ENCODE assay signal across 9 cellular contexts in genomic region chr14:22556021-22556989, GRCh38. TPM values are rescaled to one million over a fixed set of nuclear protein-coding genes. Genes with fewer than 3 reads are reported as not detected.
DNase-seq lines count a peak whose midpoint lies in the region; ATAC-seq, FAIRE-seq and TF ChIP-seq lines count a peak whose summit lies in the region.
"Had no signal": no experiment of that assay in that cellular context is flagged by ENCODE, and none has a peak within 500 bp of the region (broad histone marks: within the 10 kb centered on the region; RNA-seq: fewer than 3 reads in every experiment).

No MANE protein-coding gene starts in this region.

- ATAC-seq in GM19452 (IDR thresholded peaks at IDR 0.05; ENCODE audit: unreplicated experiment) (peak; percentile 70), HG03521 (IDR thresholded peaks at IDR 0.05; ENCODE audit: unreplicated experiment) (peak; percentile 67), GM12878 (peak; percentile 77)

- H4K20me1 ChIP-seq in GM12878 (ENCODE audit: control insufficient read depth, insufficient read depth) = no peaks in the 10 kb centered on the region

- BruUV-seq in GM12878 (replicated peaks; lab: Mats Ljungman, UMichigan) = TSS peak; percentile 75

- H3K9ac ChIP-seq in GM12878 (ENCODE audit: control insufficient read depth, insufficient read depth, low read length) = peak overlapping the region; percentile 90

- SMC1A ChIA-PET in GM12878 (lab: Charles Lee; ENCODE audit: uncharacterized antibody, unreplicated experiment) = interaction anchor here (0.6 to 3.5 kb wide), 43 partner anchors 9 to 344 kb away, joined by 3 to 82 read pairs (median 5); partner anchors contain the start of gene DAD1

- POLR2A ChIA-PET in GM12878 (lab: Charles Lee) (interaction anchor here (0.6 to 7.7 kb wide), 22 partner anchors 8 to 172 kb away, joined by 3 to 74 read pairs (median 6); partner anchors contain the start of gene DAD1), HEK293T (lab: Yijun Ruan, JAX) (interaction anchor here (1.0 to 1.2 kb wide), 2 partner anchors 210 to 425 kb away, joined by 3 to 4 read pairs; partner anchors contain the start of genes AJUBA and OXA1L)

- RAD21 ChIA-PET in GM12878 (lab: Charles Lee; ENCODE audit: unreplicated experiment) = interaction anchor here (0.7 to 3.5 kb wide), 43 partner anchors 11 to 330 kb away, joined by 3 to 190 read pairs (median 8); partner anchors contain the start of gene DAD1

- TF ChIP-seq EP300 in GM12878 (IDR thresholded peaks at IDR 0.05; ENCODE audit: borderline replicate concordance in 1 of 2, control insufficient read depth in 1 of 2, low read depth in 2 of 2, low read length in 2 of 2) = peak; percentile 99 to 100

- peak; percentile 91 for FAIRE-seq in GM12878 (lab: Jason Lieb, UNC)
- FAIRE-seq: G401.6 had no signal

- H3K27ac ChIP-seq in GM12878 (ENCODE audit: control insufficient read depth, insufficient read depth) = peak overlapping the region; percentile 100

- H3K4me1 ChIP-seq in GM12878 (ENCODE audit: control insufficient read depth, insufficient read depth, low read length) = peaks cover 73% of the 10 kb centered on the region

- TF ChIP-seq RAD21 in GM12878 (IDR thresholded peaks at IDR 0.05; ENCODE audit: insufficient read depth, low read depth, low read length) = 0 out of 2 replicates have a peak, but pooled peaks have one; percentile 29

- DNase-seq in AML-193 (lab: John Stamatoyannopoulos, UW) (peak; percentile 92 to 94), T1000 (lab: John Stamatoyannopoulos, UW) (peak; percentile 71), GM12878 (ENCODE audit: low read depth, low spot score) (peak; percentile 98), lower leg skin (ENCODE audit: low spot score in 2 of 2) (peak; percentile 75 to 94), HEK293T (ENCODE audit: extremely low spot score) (no peak)
- peak; percentile 96 for DNase-seq in stimulated activated CD8-positive, alpha-beta memory T cell treated with anti-CD3 and anti-CD28 coated beads, Interleukin-15, amount 100 ng/mL, for 1 hour (ENCODE audit: low read depth)

- intact Hi-C loops in GM12878 (cut with micrococcal nuclease; ENCODE audit: unreplicated experiment) = loop anchor here (1.0 to 5.0 kb wide), 8 partner anchors 25 to 296 kb away; no protein-coding TSS in a partner anchor
- intact Hi-C loops in lower leg skin (cut with DNase I; ENCODE audit: low total_unique reads) = loop anchor here (10.0 kb wide), 2 partner anchors 172 to 298 kb away; no protein-coding TSS in a partner anchor

- no peaks in the 10 kb centered on the region for H3K9me3 ChIP-seq in GM12878 (replicated peaks; ENCODE audit: control insufficient read depth, insufficient read depth, low read length)

- H2AFZ ChIP-seq in GM12878 (ENCODE audit: control insufficient read depth, low read depth, low read length) = peak overlapping the region; percentile 35

- peaks cover 9% of the 10 kb centered on the region for H3K79me2 ChIP-seq in GM12878 (ENCODE audit: control insufficient read depth, insufficient read depth, low read length)

- H3K27me3 ChIP-seq in GM12878 (replicated peaks in 1 of 2; ENCODE audit: control insufficient read depth in 2 of 2, insufficient read depth in 2 of 2, low read length in 1 of 2) = no peaks in the 10 kb centered on the region

- peak overlapping the region; percentile 51; the same call in 1 of the 2 replicates for H3K4me3 ChIP-seq in GM12878
- no peak overlapping the region for H3K4me3 ChIP-seq in lower leg skin (ENCODE audit: low read depth, poor library complexity, severe bottlenecking)

- TF ChIP-seq CTCF in GM12878 (IDR thresholded peaks at IDR 0.05 in 2 of 3, conservative IDR thresholded peaks at IDR 0.05 in 1 of 3; ENCODE audit: control insufficient read depth in 2 of 3, extremely low read depth in 1 of 3, insufficient read depth in 1 of 3, low read depth in 3 of 3, low read length in 3 of 3) (no peak), lower leg skin (IDR thresholded peaks at IDR 0.05) (no peak)

- peaks cover 7 to 13% of the 10 kb centered on the region in 2 experiments for H3K36me3 ChIP-seq in GM12878 (ENCODE audit: control insufficient read depth in 2 of 2, insufficient read depth in 2 of 2, low read length in 1 of 2)

- TF ChIP-seq POLR2A in GM12878 (IDR thresholded peaks at IDR 0.05; ENCODE audit: low read depth, low read length) (peak; percentile 83), lower leg skin (IDR thresholded peaks at IDR 0.05) (no peak)

- WGBS in GM12878 (ENCODE audit: insufficient coverage, insufficient replicate concordance, low lambda C conversion rate, missing lambda C conversion rate) = 0% methylated on average over 28 of the region's 28 CpGs
- 45 to 51% methylated on average over 26 to 27 of the region's 28 CpGs for WGBS in lower leg skin, 2 donors

- CTCF ChIA-PET in GM12878 (lab: Yijun Ruan, JAX) = interaction anchor here (0.7 to 3.5 kb wide), 47 partner anchors 8 to 539 kb away, joined by 3 to 180 read pairs (median 5); partner anchors contain the start of genes ACIN1, C14orf119, DAD1 and OXA1L
- CTCF ChIA-PET in HEK293T (lab: Yijun Ruan, JAX) = interaction anchor here (0.5 to 2.0 kb wide), 36 partner anchors 8 to 520 kb away, joined by 3 to 9 read pairs (median 4); partner anchors contain the start of genes CDH24, DAD1, OXA1L and REM2

- in situ Hi-C loops in GM12878 (cut with MboI) = no loop called here

- peak overlapping the region; percentile 88 for H3K4me2 ChIP-seq in GM12878 (ENCODE audit: control insufficient read depth, insufficient read depth)

TF ChIP-seq in HEK293T, 16 proteins besides CTCF, POLR2A, EP300 and RAD21:
- TF ChIP-seq LEF1 (IDR thresholded peaks at IDR 0.05; ENCODE audit: borderline replicate concordance) (no peak), ARNT (IDR thresholded peaks at IDR 0.05) (no peak), ELF4 (IDR thresholded peaks at IDR 0.05) (no peak), TARDBP (IDR thresholded peaks at IDR 0.05) (no peak), FOXA1 (IDR thresholded peaks at IDR 0.05) (no peak), L3MBTL2 (conservative IDR thresholded peaks at IDR 0.05) (no peak), PKNOX1 (IDR thresholded peaks at IDR 0.05) (no peak), NFRKB (IDR thresholded peaks at IDR 0.05) (no peak), FOXK2 (IDR thresholded peaks at IDR 0.05) (no peak), FOXM1 (IDR thresholded peaks at IDR 0.05; ENCODE audit: borderline replicate concordance) (no peak), HDGF (IDR thresholded peaks at IDR 0.05; ENCODE audit: borderline replicate concordance) (no peak), ZNF384 (IDR thresholded peaks at IDR 0.05) (no peak), CTBP1 (IDR thresholded peaks at IDR 0.05; ENCODE audit: borderline replicate concordance) (no peak), SUZ12 (IDR thresholded peaks at IDR 0.05) (no peak), SP1 (IDR thresholded peaks at IDR 0.05) (no peak), BHLHE40 (IDR thresholded peaks at IDR 0.05; ENCODE audit: borderline replicate concordance) (no peak)

RNA-seq across cellular contexts. Expression of gene DAD1, which starts 32.7 kb away (rescaled TPM):
- total RNA-seq in GM12878 (2013; cell fraction: nucleolus; rRNA removed) = 77.8 and 78.3 TPM in 2 replicates
- total RNA-seq in GM12878 (2014; rRNA removed) (248 and 269 TPM in 2 replicates), GM12878 (2014; rRNA removed; fragmentation: Illumina TruSeq; extraction: Trizol) (210 and 218 TPM in 2 replicates), GM12878 (2021) (161 and 169 TPM in 2 replicates), lower leg skin (100 to 1,000 TPM; 103 to 131 (median 124) TPM)
- 154 TPM for polyA plus RNA-seq in GM12878 (2011; ENCODE audit: low read depth)
- polyA plus RNA-seq in GM12878 (2011; rRNA removed) (302 and 306 TPM in 2 replicates), GM12878 (2014; fragmentation: Illumina TruSeq; extraction: Trizol) (306 and 315 TPM in 2 replicates), GM12878 (2014; fragmentation: Nextera tagmentation; extraction: Ambion mirVana) (100 to 1,000 TPM; 711 to 920 TPM), GM12878 (2014; rRNA removed) (294 and 324 TPM in 2 replicates), GM12878 (2016; fragmentation: Nextera tagmentation; extraction: Ambion mirVana) (100 to 1,000 TPM; 604 to 609 TPM)
- 434 and 580 TPM in 2 replicates for polyA plus RNA-seq in GM12878 (2011; cell fraction: cytosol; rRNA removed)
- 112 and 139 TPM in 2 replicates for polyA plus RNA-seq in GM12878 (2011; cell fraction: nucleus; rRNA removed)
- 237 and 253 TPM in 2 replicates for polyA plus RNA-seq in GM12878 (2012)
- 104 and 162 TPM in 2 replicates for polyA minus RNA-seq in GM12878 (2011; rRNA and poly(A)+ RNA removed)
- 33.4 and 47.1 TPM in 2 replicates for polyA minus RNA-seq in GM12878 (2011; cell fraction: cytosol; rRNA and poly(A)+ RNA removed)
- 42.2 and 59.7 TPM in 2 replicates for polyA minus RNA-seq in GM12878 (2011; cell fraction: nucleus; rRNA and poly(A)+ RNA removed)

RNA-seq across cellular contexts. Expression of gene ABHD4, which starts 41.8 kb away (rescaled TPM):
- total RNA-seq in GM12878 (2013; cell fraction: nucleolus; rRNA removed) = 21.4 and 23.0 TPM in 2 replicates
- total RNA-seq in GM12878 (2014; rRNA removed) (4.7 and 5.6 TPM in 2 replicates), GM12878 (2014; rRNA removed; fragmentation: Illumina TruSeq; extraction: Trizol) (4.7 and 5.4 TPM in 2 replicates), GM12878 (2021) (10.2 and 15.1 TPM in 2 replicates), lower leg skin (10 to 100 TPM; 20.5 to 29.3 (median 28.5) TPM)
- polyA plus RNA-seq in GM12878 (2011; ENCODE audit: low read depth) = 10.5 TPM
- polyA plus RNA-seq in GM12878 (2011; rRNA removed) (17.4 and 28.7 TPM in 2 replicates), GM12878 (2014; fragmentation: Illumina TruSeq; extraction: Trizol) (10.6 and 12.9 TPM in 2 replicates), GM12878 (2014; fragmentation: Nextera tagmentation; extraction: Ambion mirVana) (1 to 10 TPM; 7.7 to 7.9 TPM), GM12878 (2014; rRNA removed) (10.5 and 11.5 TPM in 2 replicates), GM12878 (2016; fragmentation: Nextera tagmentation; extraction: Ambion mirVana) (10 to 100 TPM; 12.6 to 14.3 TPM)
- polyA plus RNA-seq in GM12878 (2011; cell fraction: cytosol; rRNA removed) = 33.7 and 34.0 TPM in 2 replicates
- polyA plus RNA-seq in GM12878 (2011; cell fraction: nucleus; rRNA removed) = 19.1 and 31.7 TPM in 2 replicates
- polyA plus RNA-seq in GM12878 (2012) = 10.8 and 15.4 TPM in 2 replicates
- polyA minus RNA-seq in GM12878 (2011; rRNA and poly(A)+ RNA removed) = 25.3 and 34.6 TPM in 2 replicates
- 6.5 and 7.5 TPM in 2 replicates for polyA minus RNA-seq in GM12878 (2011; cell fraction: cytosol; rRNA and poly(A)+ RNA removed)
- 11.6 and 12.0 TPM in 2 replicates for polyA minus RNA-seq in GM12878 (2011; cell fraction: nucleus; rRNA and poly(A)+ RNA removed)
